ENCODE assay signal across 10 cellular contexts in genomic region chr2:109609352-109610024, GRCh38. TPM values are rescaled to one million over a fixed set of nuclear protein-coding genes. Genes with fewer than 3 reads are reported as not detected.
DNase-seq lines count a peak whose midpoint lies in the region; ATAC-seq and TF ChIP-seq lines count a peak whose summit lies in the region.
"Had no signal": no experiment of that assay in that cellular context is flagged by ENCODE, and none has a peak within 500 bp of the region (broad histone marks: within the 10 kb centered on the region; RNA-seq: fewer than 3 reads in every experiment).

No MANE protein-coding gene starts in this region.

- no peak for TF ChIP-seq CTCF in ascending aorta (IDR thresholded peaks at IDR 0.05)

- H3K9me3 ChIP-seq in right cardiac atrium (ENCODE audit: control insufficient read depth, low read length) (no peaks in the 10 kb centered on the region), ascending aorta (no peaks in the 10 kb centered on the region)

- H3K4me1 ChIP-seq in right cardiac atrium (ENCODE audit: control insufficient read depth, insufficient read depth, low read length) (peaks cover 5% of the 10 kb centered on the region), ascending aorta (peaks cover 0 to 29% of the 10 kb centered on the region in 2 donors)

- WGBS in right cardiac atrium: 40% methylated on average over 8 of the region's 8 CpGs

- intact Hi-C loops in right cardiac atrium (cut with DNase I) (loop anchor here in 1 of 4 donors (5.0 kb wide), 1 partner anchor 62 kb away; no protein-coding TSS in a partner anchor), left cardiac atrium (cut with DNase I) (loop anchor here in 1 of 2 donors (10.0 kb wide), 1 partner anchor 55 kb away; no protein-coding TSS in a partner anchor), ascending aorta (cut with DNase I) (loop anchor here (5.0 to 10.0 kb wide), 2 partner anchors 128 to 445 kb away; no protein-coding TSS in a partner anchor)

- DNase-seq in right cardiac atrium (peak in 1 of 3 donors; percentile 59), left cardiac atrium (no peak), ascending aorta (ENCODE audit: low spot score in 2 of 2) (no peak), islet precursor cell (peak; percentile 71), NCI-H1417 treated with DMSO at 0.1 percent for 48 hours (lab: John Stamatoyannopoulos, UW) (no peak), SIG-M5 treated with dmso at 0.1 percent for 504 hours (lab: John Stamatoyannopoulos, UW; ENCODE audit: unreplicated experiment) (no peak)
- DNase-seq in effector CD8-positive, alpha-beta T cell (lab: John Stamatoyannopoulos, UW): no peak
- DNase-seq: dorsolateral prefrontal cortex, occipital lobe had no signal

- H3K27ac ChIP-seq in right cardiac atrium (ENCODE audit: low read length) (no peak overlapping the region), ascending aorta (peak overlapping the region; percentile 76 to 93)
- H3K27ac ChIP-seq: dorsolateral prefrontal cortex had no signal

- H3K27me3 ChIP-seq in right cardiac atrium (ENCODE audit: control insufficient read depth, insufficient read depth): no peaks in the 10 kb centered on the region
- H3K27me3 ChIP-seq in ascending aorta: no peaks in the 10 kb centered on the region

- ATAC-seq in right cardiac atrium (no peak), left cardiac atrium (no peak), GM19467 (IDR thresholded peaks at IDR 0.05; ENCODE audit: unreplicated experiment) (no peak)

- H3K4me3 ChIP-seq in right cardiac atrium (ENCODE audit: low read length): peak overlapping the region; percentile 21
- H3K4me3 ChIP-seq in ascending aorta: peak overlapping the region; percentile 11 to 54
- H3K4me3 ChIP-seq: dorsolateral prefrontal cortex had no signal

- H3K36me3 ChIP-seq in ascending aorta: no peaks in the 10 kb centered on the region

RNA-seq across cellular contexts. Expression of gene SEPTIN10, which starts 4.3 kb away (rescaled TPM):
- 10 to 100 TPM; 58.8 to 63.0 (median 62.0) TPM for total RNA-seq in right cardiac atrium
- 27.9 TPM for polyA plus RNA-seq in right cardiac atrium
- total RNA-seq in left cardiac atrium: 10 to 100 TPM; 50.6 to 63.4 TPM
- total RNA-seq in ascending aorta: 59.0 TPM

RNA-seq across cellular contexts. Expression of gene SOWAHC, which starts 4.7 kb away (rescaled TPM):
- total RNA-seq in right cardiac atrium: 1 to 10 TPM; 2.1 to 3.5 (median 3.0) TPM
- polyA plus RNA-seq in right cardiac atrium: 1.5 TPM
- 1 to 10 TPM; 3.2 to 3.9 TPM for total RNA-seq in left cardiac atrium
- total RNA-seq in ascending aorta: 20.8 TPM
